Comparison of ENCODE assay signal across 17 cellular contexts in genomic region chr2:107811376-107811775, GRCh38. TPM values are rescaled to one million over a fixed set of nuclear protein-coding genes. Genes with fewer than 3 reads are reported as not detected.
DNase-seq lines count a peak whose midpoint lies in the region; ATAC-seq and TF ChIP-seq lines count a peak whose summit lies in the region.
"Had no signal": no experiment of that assay in that cellular context is flagged by ENCODE, and none has a peak within 500 bp of the region (broad histone marks: within the 10 kb centered on the region; RNA-seq: fewer than 3 reads in every experiment).

No MANE protein-coding gene starts in this region.

- peaks cover under 1 to 2% of the 10 kb centered on the region in 2 donors for H3K9me3 Mint-ChIP-seq in activated T-cell treated with anti-CD3 and anti-CD28 coated beads, Interleukin-2, amount 50 U/mL, for 72 hours

- in situ Hi-C loops in Panc1 (cut with HindIII; ENCODE audit: low pct_unique_long_range_greater_than_20kb, low sequenced_read_pairs), result no loop called here

- POLR2A ChIA-PET in Panc1 (lab: Charles Lee), result no interaction called here

- H3K4me1 Mint-ChIP-seq in activated T-cell treated with anti-CD3 and anti-CD28 coated beads, Interleukin-2, amount 50 U/mL, for 72 hours (ENCODE audit: low read depth), result no peaks in the 10 kb centered on the region
- H3K4me1 Mint-ChIP-seq: IgD-negative memory B cell had no signal

- H3K27me3 ChIP-seq in Panc1 (ENCODE audit: control insufficient read depth, insufficient read depth, low read length), result no peaks in the 10 kb centered on the region
- H3K27me3 ChIP-seq: Peyer's patch had no signal

- no peaks in the 10 kb centered on the region for H3K4me1 ChIP-seq in Panc1 (ENCODE audit: control insufficient read depth, insufficient read depth, low read length)
- H3K4me1 ChIP-seq: Peyer's patch had no signal

- no peaks in the 10 kb centered on the region for H3K9me3 ChIP-seq in Panc1 (ENCODE audit: control insufficient read depth, insufficient read depth, low read depth, low read length)
- H3K9me3 ChIP-seq: Peyer's patch had no signal

- H3K36me3 ChIP-seq in Panc1 (ENCODE audit: control insufficient read depth, insufficient read depth, low read length), result no peaks in the 10 kb centered on the region
- H3K36me3 ChIP-seq: Peyer's patch had no signal

- no peak overlapping the region for H3K27ac ChIP-seq in Panc1 (ENCODE audit: low read length)
- H3K27ac ChIP-seq: Peyer's patch had no signal

- no TSS peak for BruUV-seq in Panc1 (replicated peaks; lab: Mats Ljungman, UMichigan)

- H3K4me3 Mint-ChIP-seq in activated T-cell treated with anti-CD3 and anti-CD28 coated beads, Interleukin-2, amount 50 U/mL, for 72 hours, result no peak overlapping the region
- H3K4me3 Mint-ChIP-seq: H9, IgD-negative memory B cell had no signal

- no peak for TF ChIP-seq CTCF in Panc1 (IDR thresholded peaks at IDR 0.05)

- no peaks in the 10 kb centered on the region for H3K27me3 Mint-ChIP-seq in activated T-cell treated with anti-CD3 and anti-CD28 coated beads, Interleukin-2, amount 50 U/mL, for 72 hours (ENCODE audit: low read depth)
- H3K27me3 Mint-ChIP-seq: IgD-negative memory B cell had no signal

- H3K4me3 ChIP-seq in Panc1 (ENCODE audit: low read depth in 2 of 2, low read length in 2 of 2), result no peak overlapping the region
- H3K4me3 ChIP-seq: Peyer's patch had no signal

- DNase-seq in NCI-H1105 treated with DMSO at 0.1 percent for 48 hours (lab: John Stamatoyannopoulos, UW) (peak; percentile 24), NCI-H1105 (lab: John Stamatoyannopoulos, UW) (no peak), HT1080 (ENCODE audit: low read depth) (peak; percentile 7), Panc1 (ENCODE audit: low read depth, low spot score) (peak; percentile 42), renal cortical epithelial cell (ENCODE audit: low read depth) (peak; percentile 39), SKM-1 (lab: John Stamatoyannopoulos, UW; ENCODE audit: unreplicated experiment) (no peak), amniotic stem cell (lab: John Stamatoyannopoulos, UW) (no peak)
- DNase-seq in activated T-cell treated with anti-CD3 and anti-CD28 coated beads, Interleukin-2, amount 50 U/mL, for 72 hours, result no peak
- DNase-seq: C1 segment of cervical spinal cord, H9, NCI-H1417 treated with DMSO at 0.1 percent for 48 hours, NCI-H345, NCI-H774, Peyer's patch had no signal

- CTCF ChIA-PET in Panc1 (lab: Charles Lee), result no interaction called here

- no peaks in the 10 kb centered on the region for H3K36me3 Mint-ChIP-seq in activated T-cell treated with anti-CD3 and anti-CD28 coated beads, Interleukin-2, amount 50 U/mL, for 72 hours (ENCODE audit: insufficient read depth in 2 of 2)
- H3K36me3 Mint-ChIP-seq: IgD-negative memory B cell had no signal

- no peak overlapping the region for H3K27ac Mint-ChIP-seq in activated T-cell treated with anti-CD3 and anti-CD28 coated beads, Interleukin-2, amount 50 U/mL, for 72 hours
- H3K27ac Mint-ChIP-seq: IgD-negative memory B cell had no signal

- ATAC-seq in Panc1, result no peak
- ATAC-seq in activated T-cell treated with anti-CD3 and anti-CD28 coated beads, Interleukin-2, amount 50 U/mL, for 72 hours (replicated peaks in 1 of 2), result no peak
- ATAC-seq: Right ventricle myocardium inferior had no signal

- intact Hi-C loops in Panc1 (cut with micrococcal nuclease; ENCODE audit: unreplicated experiment), result no loop called here

RNA-seq across cellular contexts. Expression of gene RGPD4, which starts 15.3 kb away (rescaled TPM):
- not detected in 2 replicates for total RNA-seq in HT1080 (2014; rRNA removed; shearing (Covaris generic))
- not detected in 2 replicates for polyA plus RNA-seq in HT1080 (2015; cell fraction: cytosol; rRNA removed)
- not detected in 2 replicates for polyA plus RNA-seq in HT1080 (2015; cell fraction: nucleus; rRNA removed)
- not detected for total RNA-seq in Panc1 (2021; ENCODE audit: unreplicated experiment)
- polyA plus RNA-seq in Panc1 (2012; ENCODE audit: insufficient read length), result 0.05 TPM
- total RNA-seq in renal cortical epithelial cell, result under 0.01 TPM in 1 of 2 replicates, not detected in the other
- not detected for total RNA-seq in activated T-cell treated with anti-CD3 and anti-CD28 coated beads, Interleukin-2, amount 50 U/mL, for 72 hours
- total RNA-seq: HT-29, Peyer's patch had no signal
- polyA plus RNA-seq: IgD-negative memory B cell had no signal

Comparison
In these comparisons a context has a peak if more than half of its experiments do, and no peak if none do; other contexts are left out.
1. DNase-seq: peak in NCI-H1105 treated with DMSO at 0.1 percent for 48 hours (single experiment), HT1080 (single experiment), Panc1 (single experiment) and renal cortical epithelial cell (single experiment); none in NCI-H1105 (single experiment), activated T-cell treated with anti-CD3 and anti-CD28 coated beads, Interleukin-2, amount 50 U/mL, for 72 hours (0 of 2), SKM-1 (single experiment) and amniotic stem cell (single experiment).